ENCODE assay signal across 26 cellular contexts in genomic region chr4:89172865-89173264, GRCh38.
DNase-seq lines count a peak whose midpoint lies in the region; ATAC-seq and TF ChIP-seq lines count a peak whose summit lies in the region.
"Had no signal": no experiment of that assay in that cellular context is flagged by ENCODE, and none has a peak within 500 bp of the region (broad histone marks: within the 10 kb centered on the region; RNA-seq: fewer than 3 reads in every experiment).

No MANE protein-coding gene starts in this region.

- H3K27ac Mint-ChIP-seq in T-helper 17 cell: no peak overlapping the region
- H3K27ac Mint-ChIP-seq: activated naive CD8-positive, alpha-beta T cell treated with anti-CD3 and anti-CD28 coated beads for 36 hours; HFFc6; nephron had no signal

- ATAC-seq in left lung (peak; percentile 21), T-helper 17 cell (no peak), HG03280 (IDR thresholded peaks at IDR 0.05; ENCODE audit: unreplicated experiment) (no peak)
- ATAC-seq: activated T-cell treated with anti-CD3 and anti-CD28 coated beads, Interleukin-2, amount 50 U/mL, for 4 hours; left colon had no signal

- peaks cover 2% of the 10 kb centered on the region for H3K36me3 Mint-ChIP-seq in T-helper 17 cell (ENCODE audit: low read depth)
- H3K36me3 Mint-ChIP-seq: activated naive CD8-positive, alpha-beta T cell treated with anti-CD3 and anti-CD28 coated beads for 36 hours had no signal

- H3K4me3 ChIP-seq in GM12865 (ENCODE audit: low read depth, low read length) (no peak overlapping the region), Loucy (ENCODE audit: low read length, poor library complexity, severe bottlenecking) (no peak overlapping the region), left lung (no peak overlapping the region)
- H3K4me3 ChIP-seq: coronary artery, ovary, smooth muscle cell, upper lobe of left lung had no signal

- no peak overlapping the region for H3K9ac ChIP-seq in Loucy (ENCODE audit: low read depth, low read length, poor library complexity, severe bottlenecking)

- no peaks in the 10 kb centered on the region for H4K20me1 ChIP-seq in Loucy (ENCODE audit: insufficient read depth, low read length, poor library complexity, severe bottlenecking)

- no peaks in the 10 kb centered on the region for H3F3A ChIP-seq in Loucy (ENCODE audit: low read depth)

- H3K9me3 ChIP-seq in Loucy (ENCODE audit: insufficient read depth, low read depth, low read length): no peaks in the 10 kb centered on the region
- H3K9me3 ChIP-seq in left lung: no peaks in the 10 kb centered on the region
- H3K9me3 ChIP-seq in T-helper 17 cell (ENCODE audit: control insufficient read depth, low read length, poor library complexity, severe bottlenecking): no peaks in the 10 kb centered on the region
- H3K9me3 ChIP-seq: ovary, upper lobe of left lung had no signal

- H3K4me1 Mint-ChIP-seq in T-helper 17 cell: peaks cover 7% of the 10 kb centered on the region
- H3K4me1 Mint-ChIP-seq: activated naive CD8-positive, alpha-beta T cell treated with anti-CD3 and anti-CD28 coated beads for 36 hours had no signal

- no peaks in the 10 kb centered on the region for H3K27me3 ChIP-seq in Loucy (ENCODE audit: insufficient read depth, low read length, poor library complexity, severe bottlenecking)
- no peaks in the 10 kb centered on the region for H3K27me3 ChIP-seq in left lung
- H3K27me3 ChIP-seq: ovary, upper lobe of left lung had no signal

- H3K79me2 ChIP-seq in Loucy (ENCODE audit: insufficient read depth, low read length): no peaks in the 10 kb centered on the region

- no peak overlapping the region for H3K27ac ChIP-seq in left lung
- H3K27ac ChIP-seq: 22Rv1, coronary artery, ovary, upper lobe of left lung had no signal

- H3K4me1 ChIP-seq in Loucy (ENCODE audit: insufficient read depth, low read length, poor library complexity, severe bottlenecking): no peaks in the 10 kb centered on the region
- no peaks in the 10 kb centered on the region for H3K4me1 ChIP-seq in left lung

- H3K9me2 ChIP-seq in Loucy (replicated peaks; ENCODE audit: low read depth, low read length): no peaks in the 10 kb centered on the region

- peaks cover 18% of the 10 kb centered on the region for H3K27me3 Mint-ChIP-seq in T-helper 17 cell
- H3K27me3 Mint-ChIP-seq: activated naive CD8-positive, alpha-beta T cell treated with anti-CD3 and anti-CD28 coated beads for 36 hours had no signal

- DNase-seq in DMS 273 (lab: John Stamatoyannopoulos, UW; ENCODE audit: unreplicated experiment) (peak; percentile 13), DMS 273 treated with DMSO at 0.1 percent for 48 hours (lab: John Stamatoyannopoulos, UW) (no peak), GM12865 (ENCODE audit: low read depth) (peak; percentile 24), left lung (no peak), NAMALWA (ENCODE audit: low spot score) (no peak), T-helper 17 cell (no peak)
- DNase-seq: activated CD4-positive, alpha-beta T cell treated with anti-CD3 and anti-CD28 coated beads, Interleukin-2, amount 50 U/mL, for 1 hour; activated CD4-positive, CD25-positive, alpha-beta regulatory T cell; activated gamma-delta T cell; activated naive CD8-positive, alpha-beta T cell treated with anti-CD3 and anti-CD28 coated beads for 36 hours; activated T-cell treated with anti-CD3 and anti-CD28 coated beads, Interleukin-2, amount 50 U/mL, for 4 hours; aorta; effector memory CD4-positive, alpha-beta T cell; HFFc6; KG1; left colon; OCI-M1; ovary; stimulated activated naive CD4-positive, alpha-beta T cell; upper lobe of left lung had no signal

- intact Hi-C loops in left lung (cut with DNase I): no loop called here

- no peaks in the 10 kb centered on the region for H3K36me3 ChIP-seq in Loucy (ENCODE audit: insufficient read depth, low read length)
- H3K36me3 ChIP-seq in left lung: no peaks in the 10 kb centered on the region
- H3K36me3 ChIP-seq: ovary, upper lobe of left lung had no signal

- H2AFZ ChIP-seq in Loucy (ENCODE audit: low read length): no peak overlapping the region

- no peak overlapping the region for H3K4me2 ChIP-seq in Loucy (ENCODE audit: low read depth, low read length, poor library complexity, severe bottlenecking)
- H3K4me2 ChIP-seq: smooth muscle cell had no signal

- H3K4me3 Mint-ChIP-seq in T-helper 17 cell: no peak overlapping the region
- H3K4me3 Mint-ChIP-seq: activated naive CD8-positive, alpha-beta T cell treated with anti-CD3 and anti-CD28 coated beads for 36 hours; activated T-cell treated with anti-CD3 and anti-CD28 coated beads, Interleukin-2, amount 50 U/mL, for 4 hours; HFFc6; nephron had no signal

- TF ChIP-seq CTCF in GM12865 (IDR thresholded peaks at IDR 0.05; ENCODE audit: insufficient read depth, low read depth, low read length, missing control alignments): peak; percentile 3
- TF ChIP-seq CTCF in Loucy (conservative IDR thresholded peaks at IDR 0.05; ENCODE audit: low read length): peak; percentile 23
- no peak for TF ChIP-seq CTCF in left lung (IDR thresholded peaks at IDR 0.05)

Comparison
In these comparisons a context has a peak if more than half of its experiments do, and no peak if none do; other contexts are left out.
1. DNase-seq: peak in DMS 273 (single experiment) and GM12865 (single experiment); none in DMS 273 treated with DMSO at 0.1 percent for 48 hours (single experiment), left lung (0 of 2), NAMALWA (single experiment) and T-helper 17 cell (0 of 3).
2. CTCF ChIP-seq: peak in GM12865 (single experiment) and Loucy (single experiment); none in left lung (0 of 2).